ENCODE assay signal across 1 cellular context in genomic region chr5:122430328-122430586, GRCh38.
TF ChIP-seq lines count a peak whose summit lies in the region.

No MANE protein-coding gene starts in this region.

TF ChIP-seq in GM23338, 12 proteins besides CTCF, POLR2A, EP300 and RAD21 (continued from another document):
- TF ChIP-seq ZNF462 (CRISPR knock-in tag; IDR thresholded peaks at IDR 0.05) (no peak), CREB1 (CRISPR knock-in tag; IDR thresholded peaks at IDR 0.05; ENCODE audit: low read depth) (no peak), STAT1 (IDR thresholded peaks at IDR 0.05; ENCODE audit: unreplicated experiment) (no peak), EZH2 (IDR thresholded peaks at IDR 0.05; ENCODE audit: low read depth, unreplicated experiment) (no peak), EZH2phosphoT487 (IDR thresholded peaks at IDR 0.05; ENCODE audit: unreplicated experiment) (no peak)
